ENCODE assay signal across 1 cellular context in the genomic region with DNA sequence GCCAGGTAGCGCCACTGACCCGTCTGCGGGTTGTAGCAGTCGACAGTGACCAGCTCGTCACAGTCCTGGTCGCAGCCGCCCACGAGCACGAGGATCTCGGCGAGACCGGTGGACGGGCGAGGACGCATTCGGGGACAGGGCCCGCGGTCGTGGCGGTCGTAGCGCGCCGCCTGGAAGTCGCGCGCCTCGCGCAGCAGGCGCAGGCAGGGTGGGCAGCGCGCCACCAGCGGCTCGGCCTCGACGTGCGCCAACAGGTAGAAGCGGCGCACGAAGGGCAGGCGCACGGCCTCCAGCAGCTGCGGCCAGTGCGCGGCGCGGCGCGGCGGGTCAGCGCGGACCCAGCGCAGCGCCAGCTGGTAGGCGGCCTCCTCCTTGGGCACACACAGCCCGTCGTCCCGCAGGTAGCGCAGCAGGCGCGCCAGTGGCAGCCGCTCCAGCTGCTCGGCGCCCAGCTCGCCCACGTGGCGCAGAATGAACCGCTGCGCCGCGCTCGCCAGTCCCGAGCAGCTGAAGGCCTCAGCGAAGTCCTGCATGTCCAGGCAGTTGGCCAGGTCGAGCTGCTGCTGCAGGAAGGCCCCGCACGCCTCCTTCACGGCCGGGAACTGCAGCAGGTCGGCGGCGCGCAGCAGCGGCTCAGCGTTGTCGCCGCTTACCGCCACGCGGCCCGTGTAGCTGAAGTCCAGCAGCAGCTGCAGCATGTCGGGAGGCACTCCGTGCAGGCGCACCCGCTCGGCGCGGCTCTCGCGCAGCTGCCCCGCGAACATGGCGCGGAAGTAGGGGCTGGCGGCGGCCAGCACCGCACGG.
TF ChIP-seq lines count a peak whose summit lies in the region.

No MANE protein-coding gene starts in this region.

TF ChIP-seq in HepG2, 621 proteins besides CTCF, POLR2A, EP300 and RAD21 (continued from another document and continues in another):
- TF ChIP-seq, protein P1, sequence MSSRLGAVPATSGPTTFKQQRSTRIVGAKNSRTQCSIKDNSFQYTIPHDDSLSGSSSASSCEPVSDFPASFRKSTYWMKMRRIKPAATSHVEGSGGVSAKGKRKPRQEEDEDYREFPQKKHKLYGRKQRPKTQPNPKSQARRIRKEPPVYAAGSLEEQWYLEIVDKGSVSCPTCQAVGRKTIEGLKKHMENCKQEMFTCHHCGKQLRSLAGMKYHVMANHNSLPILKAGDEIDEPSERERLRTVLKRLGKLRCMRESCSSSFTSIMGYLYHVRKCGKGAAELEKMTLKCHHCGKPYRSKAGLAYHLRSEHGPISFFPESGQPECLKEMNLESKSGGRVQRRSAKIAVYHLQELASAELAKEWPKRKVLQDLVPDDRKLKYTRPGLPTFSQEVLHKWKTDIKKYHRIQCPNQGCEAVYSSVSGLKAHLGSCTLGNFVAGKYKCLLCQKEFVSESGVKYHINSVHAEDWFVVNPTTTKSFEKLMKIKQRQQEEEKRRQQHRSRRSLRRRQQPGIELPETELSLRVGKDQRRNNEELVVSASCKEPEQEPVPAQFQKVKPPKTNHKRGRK (CRISPR knock-in tag; IDR thresholded peaks at IDR 0.05) = no peak
- TF ChIP-seq ZMYM3 (CRISPR knock-in tag; IDR thresholded peaks at IDR 0.05) = no peak
- peak; percentile 45; the same call in 1 of the 2 replicates for TF ChIP-seq EED (CRISPR knock-in tag; IDR thresholded peaks at IDR 0.05)
- TF ChIP-seq ZNF570 (CRISPR knock-in tag; IDR thresholded peaks at IDR 0.05; ENCODE audit: borderline replicate concordance) = no peak
- peak; percentile 2; the same call in 1 of the 2 replicates for TF ChIP-seq MED1 (CRISPR knock-in tag; IDR thresholded peaks at IDR 0.05)
- TF ChIP-seq MEIS1 (CRISPR knock-in tag; IDR thresholded peaks at IDR 0.05; ENCODE audit: borderline replicate concordance) = peak; percentile 61; the same call in 1 of the 2 replicates
- TF ChIP-seq, protein P2, sequence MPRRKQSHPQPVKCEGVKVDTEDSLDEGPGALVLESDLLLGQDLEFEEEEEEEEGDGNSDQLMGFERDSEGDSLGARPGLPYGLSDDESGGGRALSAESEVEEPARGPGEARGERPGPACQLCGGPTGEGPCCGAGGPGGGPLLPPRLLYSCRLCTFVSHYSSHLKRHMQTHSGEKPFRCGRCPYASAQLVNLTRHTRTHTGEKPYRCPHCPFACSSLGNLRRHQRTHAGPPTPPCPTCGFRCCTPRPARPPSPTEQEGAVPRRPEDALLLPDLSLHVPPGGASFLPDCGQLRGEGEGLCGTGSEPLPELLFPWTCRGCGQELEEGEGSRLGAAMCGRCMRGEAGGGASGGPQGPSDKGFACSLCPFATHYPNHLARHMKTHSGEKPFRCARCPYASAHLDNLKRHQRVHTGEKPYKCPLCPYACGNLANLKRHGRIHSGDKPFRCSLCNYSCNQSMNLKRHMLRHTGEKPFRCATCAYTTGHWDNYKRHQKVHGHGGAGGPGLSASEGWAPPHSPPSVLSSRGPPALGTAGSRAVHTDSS (CRISPR knock-in tag; conservative IDR thresholded peaks at IDR 0.05) = no peak
- TF ChIP-seq GABPB1 (CRISPR knock-in tag; IDR thresholded peaks at IDR 0.05) = peak; percentile 30; the same call in 1 of the 2 replicates
- TF ChIP-seq TRIM24 (CRISPR knock-in tag; IDR thresholded peaks at IDR 0.05) = 0 out of 2 replicates have a peak, but pooled peaks have one; percentile 36
- TF ChIP-seq, protein P3, sequence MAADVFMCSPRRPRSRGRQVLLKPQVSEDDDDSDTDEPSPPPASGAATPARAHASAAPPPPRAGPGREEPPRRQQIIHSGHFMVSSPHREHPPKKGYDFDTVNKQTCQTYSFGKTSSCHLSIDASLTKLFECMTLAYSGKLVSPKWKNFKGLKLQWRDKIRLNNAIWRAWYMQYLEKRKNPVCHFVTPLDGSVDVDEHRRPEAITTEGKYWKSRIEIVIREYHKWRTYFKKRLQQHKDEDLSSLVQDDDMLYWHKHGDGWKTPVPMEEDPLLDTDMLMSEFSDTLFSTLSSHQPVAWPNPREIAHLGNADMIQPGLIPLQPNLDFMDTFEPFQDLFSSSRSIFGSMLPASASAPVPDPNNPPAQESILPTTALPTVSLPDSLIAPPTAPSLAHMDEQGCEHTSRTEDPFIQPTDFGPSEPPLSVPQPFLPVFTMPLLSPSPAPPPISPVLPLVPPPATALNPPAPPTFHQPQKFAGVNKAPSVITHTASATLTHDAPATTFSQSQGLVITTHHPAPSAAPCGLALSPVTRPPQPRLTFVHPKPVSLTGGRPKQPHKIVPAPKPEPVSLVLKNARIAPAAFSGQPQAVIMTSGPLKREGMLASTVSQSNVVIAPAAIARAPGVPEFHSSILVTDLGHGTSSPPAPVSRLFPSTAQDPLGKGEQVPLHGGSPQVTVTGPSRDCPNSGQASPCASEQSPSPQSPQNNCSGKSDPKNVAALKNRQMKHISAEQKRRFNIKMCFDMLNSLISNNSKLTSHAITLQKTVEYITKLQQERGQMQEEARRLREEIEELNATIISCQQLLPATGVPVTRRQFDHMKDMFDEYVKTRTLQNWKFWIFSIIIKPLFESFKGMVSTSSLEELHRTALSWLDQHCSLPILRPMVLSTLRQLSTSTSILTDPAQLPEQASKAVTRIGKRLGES (CRISPR knock-in tag; IDR thresholded peaks at IDR 0.05; ENCODE audit: borderline replicate concordance) = no peak
- TF ChIP-seq, protein P4, sequence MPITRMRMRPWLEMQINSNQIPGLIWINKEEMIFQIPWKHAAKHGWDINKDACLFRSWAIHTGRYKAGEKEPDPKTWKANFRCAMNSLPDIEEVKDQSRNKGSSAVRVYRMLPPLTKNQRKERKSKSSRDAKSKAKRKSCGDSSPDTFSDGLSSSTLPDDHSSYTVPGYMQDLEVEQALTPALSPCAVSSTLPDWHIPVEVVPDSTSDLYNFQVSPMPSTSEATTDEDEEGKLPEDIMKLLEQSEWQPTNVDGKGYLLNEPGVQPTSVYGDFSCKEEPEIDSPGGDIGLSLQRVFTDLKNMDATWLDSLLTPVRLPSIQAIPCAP (CRISPR knock-in tag; IDR thresholded peaks at IDR 0.05; ENCODE audit: low read depth) = no peak
- TF ChIP-seq PHF8 (CRISPR knock-in tag; IDR thresholded peaks at IDR 0.05) = peak; percentile 74
- TF ChIP-seq, protein P5, sequence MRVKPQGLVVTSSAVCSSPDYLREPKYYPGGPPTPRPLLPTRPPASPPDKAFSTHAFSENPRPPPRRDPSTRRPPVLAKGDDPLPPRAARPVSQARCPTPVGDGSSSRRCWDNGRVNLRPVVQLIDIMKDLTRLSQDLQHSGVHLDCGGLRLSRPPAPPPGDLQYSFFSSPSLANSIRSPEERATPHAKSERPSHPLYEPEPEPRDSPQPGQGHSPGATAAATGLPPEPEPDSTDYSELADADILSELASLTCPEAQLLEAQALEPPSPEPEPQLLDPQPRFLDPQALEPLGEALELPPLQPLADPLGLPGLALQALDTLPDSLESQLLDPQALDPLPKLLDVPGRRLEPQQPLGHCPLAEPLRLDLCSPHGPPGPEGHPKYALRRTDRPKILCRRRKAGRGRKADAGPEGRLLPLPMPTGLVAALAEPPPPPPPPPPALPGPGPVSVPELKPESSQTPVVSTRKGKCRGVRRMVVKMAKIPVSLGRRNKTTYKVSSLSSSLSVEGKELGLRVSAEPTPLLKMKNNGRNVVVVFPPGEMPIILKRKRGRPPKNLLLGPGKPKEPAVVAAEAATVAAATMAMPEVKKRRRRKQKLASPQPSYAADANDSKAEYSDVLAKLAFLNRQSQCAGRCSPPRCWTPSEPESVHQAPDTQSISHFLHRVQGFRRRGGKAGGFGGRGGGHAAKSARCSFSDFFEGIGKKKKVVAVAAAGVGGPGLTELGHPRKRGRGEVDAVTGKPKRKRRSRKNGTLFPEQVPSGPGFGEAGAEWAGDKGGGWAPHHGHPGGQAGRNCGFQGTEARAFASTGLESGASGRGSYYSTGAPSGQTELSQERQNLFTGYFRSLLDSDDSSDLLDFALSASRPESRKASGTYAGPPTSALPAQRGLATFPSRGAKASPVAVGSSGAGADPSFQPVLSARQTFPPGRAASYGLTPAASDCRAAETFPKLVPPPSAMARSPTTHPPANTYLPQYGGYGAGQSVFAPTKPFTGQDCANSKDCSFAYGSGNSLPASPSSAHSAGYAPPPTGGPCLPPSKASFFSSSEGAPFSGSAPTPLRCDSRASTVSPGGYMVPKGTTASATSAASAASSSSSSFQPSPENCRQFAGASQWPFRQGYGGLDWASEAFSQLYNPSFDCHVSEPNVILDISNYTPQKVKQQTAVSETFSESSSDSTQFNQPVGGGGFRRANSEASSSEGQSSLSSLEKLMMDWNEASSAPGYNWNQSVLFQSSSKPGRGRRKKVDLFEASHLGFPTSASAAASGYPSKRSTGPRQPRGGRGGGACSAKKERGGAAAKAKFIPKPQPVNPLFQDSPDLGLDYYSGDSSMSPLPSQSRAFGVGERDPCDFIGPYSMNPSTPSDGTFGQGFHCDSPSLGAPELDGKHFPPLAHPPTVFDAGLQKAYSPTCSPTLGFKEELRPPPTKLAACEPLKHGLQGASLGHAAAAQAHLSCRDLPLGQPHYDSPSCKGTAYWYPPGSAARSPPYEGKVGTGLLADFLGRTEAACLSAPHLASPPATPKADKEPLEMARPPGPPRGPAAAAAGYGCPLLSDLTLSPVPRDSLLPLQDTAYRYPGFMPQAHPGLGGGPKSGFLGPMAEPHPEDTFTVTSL (CRISPR knock-in tag; IDR thresholded peaks at IDR 0.05; ENCODE audit: borderline replicate concordance) = no peak
- TF ChIP-seq THAP11 (CRISPR knock-in tag; IDR thresholded peaks at IDR 0.05) = no peak
- no peak; the same call in 1 of the 2 replicates for TF ChIP-seq KAT8 (CRISPR knock-in tag; IDR thresholded peaks at IDR 0.05)
- TF ChIP-seq ZNF274 (CRISPR knock-in tag; IDR thresholded peaks at IDR 0.05) = no peak; the same call in 1 of the 2 replicates
- TF ChIP-seq ZBTB8A (CRISPR knock-in tag; IDR thresholded peaks at IDR 0.05; ENCODE audit: borderline replicate concordance, low read depth) = no peak
- TF ChIP-seq, protein P6, sequence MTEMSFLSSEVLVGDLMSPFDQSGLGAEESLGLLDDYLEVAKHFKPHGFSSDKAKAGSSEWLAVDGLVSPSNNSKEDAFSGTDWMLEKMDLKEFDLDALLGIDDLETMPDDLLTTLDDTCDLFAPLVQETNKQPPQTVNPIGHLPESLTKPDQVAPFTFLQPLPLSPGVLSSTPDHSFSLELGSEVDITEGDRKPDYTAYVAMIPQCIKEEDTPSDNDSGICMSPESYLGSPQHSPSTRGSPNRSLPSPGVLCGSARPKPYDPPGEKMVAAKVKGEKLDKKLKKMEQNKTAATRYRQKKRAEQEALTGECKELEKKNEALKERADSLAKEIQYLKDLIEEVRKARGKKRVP (CRISPR knock-in tag; IDR thresholded peaks at IDR 0.05) = peak in 1 of 2 experiments; percentile 10; a peak in 1 of 4 replicates
- TF ChIP-seq, protein P7, sequence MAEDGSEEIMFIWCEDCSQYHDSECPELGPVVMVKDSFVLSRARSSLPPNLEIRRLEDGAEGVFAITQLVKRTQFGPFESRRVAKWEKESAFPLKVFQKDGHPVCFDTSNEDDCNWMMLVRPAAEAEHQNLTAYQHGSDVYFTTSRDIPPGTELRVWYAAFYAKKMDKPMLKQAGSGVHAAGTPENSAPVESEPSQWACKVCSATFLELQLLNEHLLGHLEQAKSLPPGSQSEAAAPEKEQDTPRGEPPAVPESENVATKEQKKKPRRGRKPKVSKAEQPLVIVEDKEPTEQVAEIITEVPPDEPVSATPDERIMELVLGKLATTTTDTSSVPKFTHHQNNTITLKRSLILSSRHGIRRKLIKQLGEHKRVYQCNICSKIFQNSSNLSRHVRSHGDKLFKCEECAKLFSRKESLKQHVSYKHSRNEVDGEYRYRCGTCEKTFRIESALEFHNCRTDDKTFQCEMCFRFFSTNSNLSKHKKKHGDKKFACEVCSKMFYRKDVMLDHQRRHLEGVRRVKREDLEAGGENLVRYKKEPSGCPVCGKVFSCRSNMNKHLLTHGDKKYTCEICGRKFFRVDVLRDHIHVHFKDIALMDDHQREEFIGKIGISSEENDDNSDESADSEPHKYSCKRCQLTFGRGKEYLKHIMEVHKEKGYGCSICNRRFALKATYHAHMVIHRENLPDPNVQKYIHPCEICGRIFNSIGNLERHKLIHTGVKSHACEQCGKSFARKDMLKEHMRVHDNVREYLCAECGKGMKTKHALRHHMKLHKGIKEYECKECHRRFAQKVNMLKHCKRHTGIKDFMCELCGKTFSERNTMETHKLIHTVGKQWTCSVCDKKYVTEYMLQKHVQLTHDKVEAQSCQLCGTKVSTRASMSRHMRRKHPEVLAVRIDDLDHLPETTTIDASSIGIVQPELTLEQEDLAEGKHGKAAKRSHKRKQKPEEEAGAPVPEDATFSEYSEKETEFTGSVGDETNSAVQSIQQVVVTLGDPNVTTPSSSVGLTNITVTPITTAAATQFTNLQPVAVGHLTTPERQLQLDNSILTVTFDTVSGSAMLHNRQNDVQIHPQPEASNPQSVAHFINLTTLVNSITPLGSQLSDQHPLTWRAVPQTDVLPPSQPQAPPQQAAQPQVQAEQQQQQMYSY (CRISPR knock-in tag; IDR thresholded peaks at IDR 0.05) = 0 out of 2 replicates have a peak, but pooled peaks have one; percentile 33
- TF ChIP-seq PTBP1 (IDR thresholded peaks at IDR 0.05; ENCODE audit: low read depth, low read length, poor library complexity, severe bottlenecking) = peak; percentile 19
- no peak; the same call in 1 of the 2 replicates for TF ChIP-seq ZIK1 (CRISPR knock-in tag; IDR thresholded peaks at IDR 0.05; ENCODE audit: borderline replicate concordance, low read depth)
- TF ChIP-seq ZBTB1 (CRISPR knock-in tag; IDR thresholded peaks at IDR 0.05; ENCODE audit: borderline replicate concordance) = no peak
- TF ChIP-seq ZFP1 (CRISPR knock-in tag; IDR thresholded peaks at IDR 0.05) = no peak
- TF ChIP-seq ZKSCAN5 (CRISPR knock-in tag; IDR thresholded peaks at IDR 0.05) = no peak
- TF ChIP-seq, protein P8, sequence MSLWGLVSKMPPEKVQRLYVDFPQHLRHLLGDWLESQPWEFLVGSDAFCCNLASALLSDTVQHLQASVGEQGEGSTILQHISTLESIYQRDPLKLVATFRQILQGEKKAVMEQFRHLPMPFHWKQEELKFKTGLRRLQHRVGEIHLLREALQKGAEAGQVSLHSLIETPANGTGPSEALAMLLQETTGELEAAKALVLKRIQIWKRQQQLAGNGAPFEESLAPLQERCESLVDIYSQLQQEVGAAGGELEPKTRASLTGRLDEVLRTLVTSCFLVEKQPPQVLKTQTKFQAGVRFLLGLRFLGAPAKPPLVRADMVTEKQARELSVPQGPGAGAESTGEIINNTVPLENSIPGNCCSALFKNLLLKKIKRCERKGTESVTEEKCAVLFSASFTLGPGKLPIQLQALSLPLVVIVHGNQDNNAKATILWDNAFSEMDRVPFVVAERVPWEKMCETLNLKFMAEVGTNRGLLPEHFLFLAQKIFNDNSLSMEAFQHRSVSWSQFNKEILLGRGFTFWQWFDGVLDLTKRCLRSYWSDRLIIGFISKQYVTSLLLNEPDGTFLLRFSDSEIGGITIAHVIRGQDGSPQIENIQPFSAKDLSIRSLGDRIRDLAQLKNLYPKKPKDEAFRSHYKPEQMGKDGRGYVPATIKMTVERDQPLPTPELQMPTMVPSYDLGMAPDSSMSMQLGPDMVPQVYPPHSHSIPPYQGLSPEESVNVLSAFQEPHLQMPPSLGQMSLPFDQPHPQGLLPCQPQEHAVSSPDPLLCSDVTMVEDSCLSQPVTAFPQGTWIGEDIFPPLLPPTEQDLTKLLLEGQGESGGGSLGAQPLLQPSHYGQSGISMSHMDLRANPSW (CRISPR knock-in tag; IDR thresholded peaks at IDR 0.05; ENCODE audit: borderline replicate concordance) = no peak
- TF ChIP-seq, protein P9, sequence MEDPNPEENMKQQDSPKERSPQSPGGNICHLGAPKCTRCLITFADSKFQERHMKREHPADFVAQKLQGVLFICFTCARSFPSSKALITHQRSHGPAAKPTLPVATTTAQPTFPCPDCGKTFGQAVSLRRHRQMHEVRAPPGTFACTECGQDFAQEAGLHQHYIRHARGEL (CRISPR knock-in tag; IDR thresholded peaks at IDR 0.05) = no peak
